Comparison of ENCODE assay signal across 1 cellular context in the genomic region with DNA sequence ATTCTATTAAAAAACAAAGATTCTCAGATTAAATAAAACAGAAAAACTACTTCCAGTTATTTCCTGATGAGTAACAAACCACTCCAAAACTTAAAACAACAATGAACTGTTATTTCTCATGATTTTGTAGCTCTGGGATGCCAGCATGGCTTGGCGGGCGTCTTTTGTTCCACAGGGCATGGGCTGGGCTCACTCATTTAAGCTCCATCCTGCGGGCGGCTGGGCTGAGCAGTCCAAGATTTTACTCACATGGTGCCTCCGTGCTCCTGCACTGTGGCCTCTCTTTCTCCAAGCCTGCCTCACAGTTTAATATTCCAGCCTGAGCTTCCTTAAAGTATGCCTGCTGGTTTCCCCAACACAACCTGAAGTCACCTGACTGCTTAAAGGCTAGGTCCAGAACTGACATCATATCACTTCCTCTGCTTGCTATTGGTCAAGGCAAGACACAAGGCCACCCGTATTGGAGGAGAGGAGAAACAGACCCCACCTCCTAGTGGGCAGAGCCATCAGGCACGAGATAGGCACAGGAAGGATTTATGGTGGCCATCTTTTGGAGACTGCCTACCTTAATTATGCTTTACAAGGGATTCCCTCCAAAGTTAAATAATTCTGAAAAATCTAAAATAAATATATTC.
TF ChIP-seq lines count a peak whose summit lies in the region.

No MANE protein-coding gene starts in this region.

TF ChIP-seq in GM23338, 12 proteins besides CTCF, POLR2A, EP300 and RAD21 (continued from another document):
- TF ChIP-seq, protein P1, sequence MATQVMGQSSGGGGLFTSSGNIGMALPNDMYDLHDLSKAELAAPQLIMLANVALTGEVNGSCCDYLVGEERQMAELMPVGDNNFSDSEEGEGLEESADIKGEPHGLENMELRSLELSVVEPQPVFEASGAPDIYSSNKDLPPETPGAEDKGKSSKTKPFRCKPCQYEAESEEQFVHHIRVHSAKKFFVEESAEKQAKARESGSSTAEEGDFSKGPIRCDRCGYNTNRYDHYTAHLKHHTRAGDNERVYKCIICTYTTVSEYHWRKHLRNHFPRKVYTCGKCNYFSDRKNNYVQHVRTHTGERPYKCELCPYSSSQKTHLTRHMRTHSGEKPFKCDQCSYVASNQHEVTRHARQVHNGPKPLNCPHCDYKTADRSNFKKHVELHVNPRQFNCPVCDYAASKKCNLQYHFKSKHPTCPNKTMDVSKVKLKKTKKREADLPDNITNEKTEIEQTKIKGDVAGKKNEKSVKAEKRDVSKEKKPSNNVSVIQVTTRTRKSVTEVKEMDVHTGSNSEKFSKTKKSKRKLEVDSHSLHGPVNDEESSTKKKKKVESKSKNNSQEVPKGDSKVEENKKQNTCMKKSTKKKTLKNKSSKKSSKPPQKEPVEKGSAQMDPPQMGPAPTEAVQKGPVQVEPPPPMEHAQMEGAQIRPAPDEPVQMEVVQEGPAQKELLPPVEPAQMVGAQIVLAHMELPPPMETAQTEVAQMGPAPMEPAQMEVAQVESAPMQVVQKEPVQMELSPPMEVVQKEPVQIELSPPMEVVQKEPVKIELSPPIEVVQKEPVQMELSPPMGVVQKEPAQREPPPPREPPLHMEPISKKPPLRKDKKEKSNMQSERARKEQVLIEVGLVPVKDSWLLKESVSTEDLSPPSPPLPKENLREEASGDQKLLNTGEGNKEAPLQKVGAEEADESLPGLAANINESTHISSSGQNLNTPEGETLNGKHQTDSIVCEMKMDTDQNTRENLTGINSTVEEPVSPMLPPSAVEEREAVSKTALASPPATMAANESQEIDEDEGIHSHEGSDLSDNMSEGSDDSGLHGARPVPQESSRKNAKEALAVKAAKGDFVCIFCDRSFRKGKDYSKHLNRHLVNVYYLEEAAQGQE (IDR thresholded peaks at IDR 0.05; ENCODE audit: unreplicated experiment), result no peak
- no peak for TF ChIP-seq EZH2 (IDR thresholded peaks at IDR 0.05; ENCODE audit: low read depth, unreplicated experiment)
- no peak for TF ChIP-seq ZNF331 (CRISPR knock-in tag; IDR thresholded peaks at IDR 0.05; ENCODE audit: low read depth)
- TF ChIP-seq CREB1 (CRISPR knock-in tag; IDR thresholded peaks at IDR 0.05; ENCODE audit: low read depth), result no peak
- TF ChIP-seq, protein P2, sequence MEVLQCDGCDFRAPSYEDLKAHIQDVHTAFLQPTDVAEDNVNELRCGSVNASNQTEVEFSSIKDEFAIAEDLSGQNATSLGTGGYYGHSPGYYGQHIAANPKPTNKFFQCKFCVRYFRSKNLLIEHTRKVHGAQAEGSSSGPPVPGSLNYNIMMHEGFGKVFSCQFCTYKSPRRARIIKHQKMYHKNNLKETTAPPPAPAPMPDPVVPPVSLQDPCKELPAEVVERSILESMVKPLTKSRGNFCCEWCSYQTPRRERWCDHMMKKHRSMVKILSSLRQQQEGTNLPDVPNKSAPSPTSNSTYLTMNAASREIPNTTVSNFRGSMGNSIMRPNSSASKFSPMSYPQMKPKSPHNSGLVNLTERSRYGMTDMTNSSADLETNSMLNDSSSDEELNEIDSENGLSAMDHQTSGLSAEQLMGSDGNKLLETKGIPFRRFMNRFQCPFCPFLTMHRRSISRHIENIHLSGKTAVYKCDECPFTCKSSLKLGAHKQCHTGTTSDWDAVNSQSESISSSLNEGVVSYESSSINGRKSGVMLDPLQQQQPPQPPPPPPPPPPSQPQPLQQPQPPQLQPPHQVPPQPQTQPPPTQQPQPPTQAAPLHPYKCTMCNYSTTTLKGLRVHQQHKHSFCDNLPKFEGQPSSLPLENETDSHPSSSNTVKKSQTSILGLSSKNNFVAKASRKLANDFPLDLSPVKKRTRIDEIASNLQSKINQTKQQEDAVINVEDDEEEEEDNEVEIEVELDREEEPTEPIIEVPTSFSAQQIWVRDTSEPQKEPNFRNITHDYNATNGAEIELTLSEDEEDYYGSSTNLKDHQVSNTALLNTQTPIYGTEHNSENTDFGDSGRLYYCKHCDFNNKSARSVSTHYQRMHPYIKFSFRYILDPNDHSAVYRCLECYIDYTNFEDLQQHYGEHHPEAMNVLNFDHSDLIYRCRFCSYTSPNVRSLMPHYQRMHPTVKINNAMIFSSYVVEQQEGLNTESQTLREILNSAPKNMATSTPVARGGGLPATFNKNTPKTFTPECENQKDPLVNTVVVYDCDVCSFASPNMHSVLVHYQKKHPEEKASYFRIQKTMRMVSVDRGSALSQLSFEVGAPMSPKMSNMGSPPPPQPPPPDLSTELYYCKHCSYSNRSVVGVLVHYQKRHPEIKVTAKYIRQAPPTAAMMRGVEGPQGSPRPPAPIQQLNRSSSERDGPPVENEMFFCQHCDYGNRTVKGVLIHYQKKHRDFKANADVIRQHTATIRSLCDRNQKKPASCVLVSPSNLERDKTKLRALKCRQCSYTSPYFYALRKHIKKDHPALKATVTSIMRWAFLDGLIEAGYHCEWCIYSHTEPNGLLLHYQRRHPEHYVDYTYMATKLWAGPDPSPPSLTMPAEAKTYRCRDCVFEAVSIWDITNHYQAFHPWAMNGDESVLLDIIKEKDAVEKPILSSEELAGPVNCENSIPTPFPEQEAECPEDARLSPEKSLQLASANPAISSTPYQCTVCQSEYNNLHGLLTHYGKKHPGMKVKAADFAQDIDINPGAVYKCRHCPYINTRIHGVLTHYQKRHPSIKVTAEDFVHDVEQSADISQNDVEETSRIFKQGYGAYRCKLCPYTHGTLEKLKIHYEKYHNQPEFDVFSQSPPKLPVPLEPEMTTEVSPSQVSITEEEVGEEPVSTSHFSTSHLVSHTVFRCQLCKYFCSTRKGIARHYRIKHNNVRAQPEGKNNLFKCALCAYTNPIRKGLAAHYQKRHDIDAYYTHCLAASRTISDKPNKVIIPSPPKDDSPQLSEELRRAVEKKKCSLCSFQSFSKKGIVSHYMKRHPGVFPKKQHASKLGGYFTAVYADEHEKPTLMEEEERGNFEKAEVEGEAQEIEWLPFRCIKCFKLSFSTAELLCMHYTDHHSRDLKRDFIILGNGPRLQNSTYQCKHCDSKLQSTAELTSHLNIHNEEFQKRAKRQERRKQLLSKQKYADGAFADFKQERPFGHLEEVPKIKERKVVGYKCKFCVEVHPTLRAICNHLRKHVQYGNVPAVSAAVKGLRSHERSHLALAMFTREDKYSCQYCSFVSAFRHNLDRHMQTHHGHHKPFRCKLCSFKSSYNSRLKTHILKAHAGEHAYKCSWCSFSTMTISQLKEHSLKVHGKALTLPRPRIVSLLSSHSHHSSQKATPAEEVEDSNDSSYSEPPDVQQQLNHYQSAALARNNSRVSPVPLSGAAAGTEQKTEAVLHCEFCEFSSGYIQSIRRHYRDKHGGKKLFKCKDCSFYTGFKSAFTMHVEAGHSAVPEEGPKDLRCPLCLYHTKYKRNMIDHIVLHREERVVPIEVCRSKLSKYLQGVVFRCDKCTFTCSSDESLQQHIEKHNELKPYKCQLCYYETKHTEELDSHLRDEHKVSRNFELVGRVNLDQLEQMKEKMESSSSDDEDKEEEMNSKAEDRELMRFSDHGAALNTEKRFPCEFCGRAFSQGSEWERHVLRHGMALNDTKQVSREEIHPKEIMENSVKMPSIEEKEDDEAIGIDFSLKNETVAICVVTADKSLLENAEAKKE (CRISPR knock-in tag; IDR thresholded peaks at IDR 0.05), result no peak
- TF ChIP-seq STAT1 (IDR thresholded peaks at IDR 0.05; ENCODE audit: unreplicated experiment), result no peak
